Comparison of ENCODE assay signal across 1 cellular context in genomic region chr2:191693151-191693550, GRCh38.
TF ChIP-seq lines count a peak whose summit lies in the region.

No MANE protein-coding gene starts in this region.

TF ChIP-seq in GM12878, 131 proteins besides CTCF, POLR2A, EP300 and RAD21:
- TF ChIP-seq CBX5 (IDR thresholded peaks at IDR 0.05; ENCODE audit: low read depth), result no peak
- no peak for TF ChIP-seq EGR1 (IDR thresholded peaks at IDR 0.05; ENCODE audit: borderline replicate concordance in 1 of 2, low read depth in 2 of 2, low read length in 2 of 2)
- TF ChIP-seq, protein P1, sequence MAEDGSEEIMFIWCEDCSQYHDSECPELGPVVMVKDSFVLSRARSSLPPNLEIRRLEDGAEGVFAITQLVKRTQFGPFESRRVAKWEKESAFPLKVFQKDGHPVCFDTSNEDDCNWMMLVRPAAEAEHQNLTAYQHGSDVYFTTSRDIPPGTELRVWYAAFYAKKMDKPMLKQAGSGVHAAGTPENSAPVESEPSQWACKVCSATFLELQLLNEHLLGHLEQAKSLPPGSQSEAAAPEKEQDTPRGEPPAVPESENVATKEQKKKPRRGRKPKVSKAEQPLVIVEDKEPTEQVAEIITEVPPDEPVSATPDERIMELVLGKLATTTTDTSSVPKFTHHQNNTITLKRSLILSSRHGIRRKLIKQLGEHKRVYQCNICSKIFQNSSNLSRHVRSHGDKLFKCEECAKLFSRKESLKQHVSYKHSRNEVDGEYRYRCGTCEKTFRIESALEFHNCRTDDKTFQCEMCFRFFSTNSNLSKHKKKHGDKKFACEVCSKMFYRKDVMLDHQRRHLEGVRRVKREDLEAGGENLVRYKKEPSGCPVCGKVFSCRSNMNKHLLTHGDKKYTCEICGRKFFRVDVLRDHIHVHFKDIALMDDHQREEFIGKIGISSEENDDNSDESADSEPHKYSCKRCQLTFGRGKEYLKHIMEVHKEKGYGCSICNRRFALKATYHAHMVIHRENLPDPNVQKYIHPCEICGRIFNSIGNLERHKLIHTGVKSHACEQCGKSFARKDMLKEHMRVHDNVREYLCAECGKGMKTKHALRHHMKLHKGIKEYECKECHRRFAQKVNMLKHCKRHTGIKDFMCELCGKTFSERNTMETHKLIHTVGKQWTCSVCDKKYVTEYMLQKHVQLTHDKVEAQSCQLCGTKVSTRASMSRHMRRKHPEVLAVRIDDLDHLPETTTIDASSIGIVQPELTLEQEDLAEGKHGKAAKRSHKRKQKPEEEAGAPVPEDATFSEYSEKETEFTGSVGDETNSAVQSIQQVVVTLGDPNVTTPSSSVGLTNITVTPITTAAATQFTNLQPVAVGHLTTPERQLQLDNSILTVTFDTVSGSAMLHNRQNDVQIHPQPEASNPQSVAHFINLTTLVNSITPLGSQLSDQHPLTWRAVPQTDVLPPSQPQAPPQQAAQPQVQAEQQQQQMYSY (CRISPR knock-in tag; IDR thresholded peaks at IDR 0.05), result no peak
- no peak for TF ChIP-seq SMAD1 (IDR thresholded peaks at IDR 0.05; ENCODE audit: low read depth, partially characterized antibody)
- TF ChIP-seq HDAC2 (IDR thresholded peaks at IDR 0.05), result no peak
- no peak for TF ChIP-seq ZZZ3 (IDR thresholded peaks at IDR 0.05; ENCODE audit: control insufficient read depth, insufficient read length, low read depth)
- no peak for TF ChIP-seq CHD4 (IDR thresholded peaks at IDR 0.05)
- TF ChIP-seq CEBPZ (IDR thresholded peaks at IDR 0.05; ENCODE audit: low read depth, low read length), result no peak
- TF ChIP-seq SREBF1 (IDR thresholded peaks at IDR 0.05; ENCODE audit: low read length), result no peak
- TF ChIP-seq MEF2A (IDR thresholded peaks at IDR 0.05; ENCODE audit: insufficient read depth, low read depth, low read length), result no peak
- no peak for TF ChIP-seq IRF5 (IDR thresholded peaks at IDR 0.05; ENCODE audit: borderline replicate concordance)
- no peak for TF ChIP-seq E2F4 (IDR thresholded peaks at IDR 0.05; ENCODE audit: low read depth, low read length)
- TF ChIP-seq TCF12 (IDR thresholded peaks at IDR 0.05; ENCODE audit: low read depth, low read length), result no peak
- TF ChIP-seq, protein P2, sequence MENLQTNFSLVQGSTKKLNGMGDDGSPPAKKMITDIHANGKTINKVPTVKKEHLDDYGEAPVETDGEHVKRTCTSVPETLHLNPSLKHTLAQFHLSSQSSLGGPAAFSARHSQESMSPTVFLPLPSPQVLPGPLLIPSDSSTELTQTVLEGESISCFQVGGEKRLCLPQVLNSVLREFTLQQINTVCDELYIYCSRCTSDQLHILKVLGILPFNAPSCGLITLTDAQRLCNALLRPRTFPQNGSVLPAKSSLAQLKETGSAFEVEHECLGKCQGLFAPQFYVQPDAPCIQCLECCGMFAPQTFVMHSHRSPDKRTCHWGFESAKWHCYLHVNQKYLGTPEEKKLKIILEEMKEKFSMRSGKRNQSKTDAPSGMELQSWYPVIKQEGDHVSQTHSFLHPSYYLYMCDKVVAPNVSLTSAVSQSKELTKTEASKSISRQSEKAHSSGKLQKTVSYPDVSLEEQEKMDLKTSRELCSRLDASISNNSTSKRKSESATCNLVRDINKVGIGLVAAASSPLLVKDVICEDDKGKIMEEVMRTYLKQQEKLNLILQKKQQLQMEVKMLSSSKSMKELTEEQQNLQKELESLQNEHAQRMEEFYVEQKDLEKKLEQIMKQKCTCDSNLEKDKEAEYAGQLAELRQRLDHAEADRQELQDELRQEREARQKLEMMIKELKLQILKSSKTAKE (IDR thresholded peaks at IDR 0.05; ENCODE audit: low read depth, poor library complexity, severe bottlenecking), result no peak
- TF ChIP-seq MYC (IDR thresholded peaks at IDR 0.05; ENCODE audit: insufficient read depth, insufficient read length, insufficient replicate concordance, low read length, severe bottlenecking), result no peak
- TF ChIP-seq PML (IDR thresholded peaks at IDR 0.05; ENCODE audit: low read length), result no peak
- no peak for TF ChIP-seq ESRRA (IDR thresholded peaks at IDR 0.05; ENCODE audit: low read length)
- no peak for TF ChIP-seq NR2C2 (IDR thresholded peaks at IDR 0.05; ENCODE audit: borderline replicate concordance, control insufficient read depth, insufficient read length, low read depth)
- no peak for TF ChIP-seq ASH2L (IDR thresholded peaks at IDR 0.05; ENCODE audit: borderline replicate concordance, low read depth)
